28 cellular contexts compared by ENCODE assay signal in the genomic region with DNA sequence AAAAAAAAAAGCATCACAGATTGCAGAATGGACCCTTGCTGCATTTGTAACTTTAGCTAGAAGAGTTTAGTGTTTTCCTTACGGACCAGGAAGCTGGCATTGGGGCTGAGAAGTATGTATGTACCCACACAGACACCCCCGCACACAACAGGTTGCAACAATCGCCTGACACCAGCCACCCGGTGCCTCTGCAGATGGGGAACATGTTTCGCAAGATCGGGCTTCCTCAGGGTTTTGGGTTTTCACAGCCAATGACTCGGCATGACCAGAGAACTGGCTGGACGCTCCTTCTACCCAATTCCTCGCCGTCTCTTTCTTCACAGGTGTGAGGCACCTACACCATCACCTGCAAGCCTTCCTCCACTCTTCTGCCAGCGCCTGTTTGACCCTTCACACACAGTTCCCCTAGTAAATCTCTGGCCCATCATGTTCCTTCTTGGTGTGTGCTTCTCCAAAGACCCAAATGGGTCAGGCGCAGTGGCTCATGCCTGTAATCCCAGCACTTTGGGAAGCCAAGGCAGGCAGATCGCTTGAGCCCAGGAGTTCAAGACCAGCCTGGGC.
DNase-seq lines count a peak whose midpoint lies in the region; TF ChIP-seq lines count a peak whose summit lies in the region.
"Had no signal": no experiment of that assay in that cellular context is flagged by ENCODE, and none has a peak within 500 bp of the region (broad histone marks: within the 10 kb centered on the region; RNA-seq: fewer than 3 reads in every experiment).

No MANE protein-coding gene starts in this region.

- no peak overlapping the region for H3K4me2 ChIP-seq in neuronal stem cell (ENCODE audit: insufficient read depth, low read length, poor library complexity, severe bottlenecking)

- H3K27ac ChIP-seq in neuronal stem cell (replicated peaks; ENCODE audit: low read length), result no peak overlapping the region
- H3K27ac ChIP-seq: C4-2B, cardiac muscle cell, colonic mucosa, SJCRH30 had no signal

- H3K18ac ChIP-seq in neuronal stem cell (ENCODE audit: low read length), result peak overlapping the region; percentile 30

- H3K4ac ChIP-seq in neuronal stem cell (ENCODE audit: low read length), result no peak overlapping the region

- H2BK5ac ChIP-seq in neuronal stem cell (ENCODE audit: low read length), result no peak overlapping the region

- peaks cover 5 to 9% of the 10 kb centered on the region in 2 donors for H3K9me3 ChIP-seq in neuronal stem cell (replicated peaks in 1 of 2; ENCODE audit: control insufficient read depth in 2 of 2, insufficient read depth in 1 of 2, low read depth in 1 of 2, low read length in 2 of 2)
- H3K9me3 ChIP-seq: colonic mucosa, HAP-1, SJCRH30 had no signal

- DNase-seq in CD1c-positive myeloid dendritic cell (ENCODE audit: extremely low spot score) (peak; percentile 70), KBM-7 (peak; percentile 85), fibroblast of villous mesenchyme (ENCODE audit: low read depth) (peak; percentile 11), neuronal stem cell (ENCODE audit: low spot score) (no peak), head of caudate nucleus (no peak), NCI-H510A (lab: John Stamatoyannopoulos, UW) (no peak), NK-92 (lab: John Stamatoyannopoulos, UW; ENCODE audit: unreplicated experiment) (no peak)
- no peak for DNase-seq in stimulated activated CD4-positive, alpha-beta T cell treated with anti-CD3 and anti-CD28 coated beads, Interleukin-2, amount 100 ng/mL, for 48 hours
- DNase-seq: activated CD4-positive, alpha-beta T cell treated with anti-CD3 and anti-CD28 coated beads, Interleukin-2, amount 10 ng/mL, durations not matched to agents 24 days and 14 days; activated gamma-delta T cell; activated naive CD8-positive, alpha-beta T cell treated with anti-CD3 and anti-CD28 coated beads, Interleukin-2, amount 10 ng/mL, durations not matched to agents 7 days and 5 days; activated T-cell treated with anti-CD3 and anti-CD28 coated beads, Interleukin-2, amount 50 U/mL, for 24 hours; aorta; colonic mucosa; DMS79; effector CD4-positive, alpha-beta T cell; MM.1S; naive thymus-derived CD8-positive, alpha-beta T cell; NCI-H1417; NCI-H2029 treated with DMSO at 0.1 percent for 48 hours; NCI-H226; SJCRH30; small intestine; stimulated activated naive CD8-positive, alpha-beta T cell treated with anti-CD3 and anti-CD28 coated beads, Interleukin-15, Interleukin-2, amounts not matched to agents 100 U/mL and 50 U/mL, for 24 hours; T1000 had no signal

- no peak overlapping the region for H2AK5ac ChIP-seq in neuronal stem cell (ENCODE audit: low read depth, low read length)

- no peak overlapping the region for H4K8ac ChIP-seq in neuronal stem cell (ENCODE audit: low read depth, low read length)

- TF ChIP-seq CTCF in fibroblast of villous mesenchyme (IDR thresholded peaks at IDR 0.05; ENCODE audit: insufficient read depth, low read depth, low read length), result no peak

- H2AFZ ChIP-seq in neuronal stem cell (ENCODE audit: low read length), result no peak overlapping the region

- H3K27me3 ChIP-seq in neuronal stem cell (ENCODE audit: control insufficient read depth in 3 of 3, insufficient read depth in 3 of 3, low read depth in 1 of 3, low read length in 3 of 3), result no peaks in the 10 kb centered on the region
- H3K27me3 ChIP-seq: cardiac muscle cell, colonic mucosa, SJCRH30 had no signal

- H3K36me3 ChIP-seq in neuronal stem cell (replicated peaks in 1 of 2; ENCODE audit: control insufficient read depth in 2 of 2, insufficient read depth in 2 of 2, low read length in 2 of 2), result peaks cover 6 to 9% of the 10 kb centered on the region in 2 donors
- H3K36me3 ChIP-seq: cardiac muscle cell, colonic mucosa, SJCRH30 had no signal

- H2BK12ac ChIP-seq in neuronal stem cell (ENCODE audit: low read length), result no peak overlapping the region

- no peaks in the 10 kb centered on the region for H3K79me1 ChIP-seq in neuronal stem cell (ENCODE audit: low read depth, low read length)

- H3K9ac ChIP-seq in neuronal stem cell (ENCODE audit: low read depth, low read length, poor library complexity), result no peak overlapping the region

- WGBS in neuronal stem cell (ENCODE audit: extremely low coverage in 2 of 2, insufficient read length in 2 of 2, insufficient replicate concordance in 1 of 2), 2 donors, result no CpG with 5 or more reads among the region's 13 CpGs

- H4K91ac ChIP-seq in neuronal stem cell (ENCODE audit: low read depth, low read length, poor library complexity), result no peak overlapping the region

- no peak overlapping the region for H2BK15ac ChIP-seq in neuronal stem cell (ENCODE audit: low read length)

- no peak overlapping the region for H3K14ac ChIP-seq in neuronal stem cell (ENCODE audit: low read length)

- in situ Hi-C loops in KBM-7 (cut with MboI; ENCODE audit: low pct_unique_long_range_greater_than_20kb, low sequenced_read_pairs), result no loop called here

- H2BK120ac ChIP-seq in neuronal stem cell (ENCODE audit: low read depth, low read length), result no peak overlapping the region

- no peak overlapping the region for H3K23ac ChIP-seq in neuronal stem cell (ENCODE audit: low read depth, low read length, poor library complexity)

- H3K4me1 ChIP-seq in neuronal stem cell (ENCODE audit: control insufficient read depth in 2 of 2, insufficient read depth in 1 of 2, low read depth in 1 of 2, low read length in 2 of 2), result peaks cover 0 to 10% of the 10 kb centered on the region in 2 donors
- H3K4me1 ChIP-seq: colonic mucosa, SJCRH30 had no signal

- intact Hi-C loops in head of caudate nucleus (cut with DNase I), result no loop called here

- no peak overlapping the region for H3K4me3 ChIP-seq in fibroblast of villous mesenchyme (ENCODE audit: low read depth, low read length)
- H3K4me3 ChIP-seq in neuronal stem cell (ENCODE audit: low read length in 2 of 2), result no peak overlapping the region
- H3K4me3 ChIP-seq: cardiac muscle cell, colonic mucosa, HAP-1, SJCRH30 had no signal

Comparison
In these comparisons a context has a peak if more than half of its experiments do, and no peak if none do; other contexts are left out.
1. DNase-seq: peak in CD1c-positive myeloid dendritic cell (single experiment), KBM-7 (single experiment) and fibroblast of villous mesenchyme (single experiment); none in neuronal stem cell (single experiment), head of caudate nucleus (0 of 42), NCI-H510A (single experiment), stimulated activated CD4-positive, alpha-beta T cell treated with anti-CD3 and anti-CD28 coated beads, Interleukin-2, amount 100 ng/mL, for 48 hours (0 of 2) and NK-92 (single experiment).